In the genomic region with DNA sequence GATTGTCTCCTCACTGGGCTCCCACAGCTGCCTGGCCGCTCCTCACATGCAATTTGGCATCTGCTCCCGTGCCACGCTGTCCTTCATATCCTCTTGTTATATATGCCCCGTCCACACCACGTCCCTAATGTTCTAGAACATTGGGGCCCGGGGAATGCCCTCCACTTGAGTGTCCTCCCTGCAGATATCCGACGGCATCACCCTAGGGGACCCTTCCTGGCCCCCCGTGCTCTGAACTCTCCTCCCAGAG, we compare ENCODE assay signal across 29 cellular contexts.
"Had no signal": no experiment of that assay in that cellular context is flagged by ENCODE, and none has a peak within 500 bp of the region (broad histone marks: within the 10 kb centered on the region; RNA-seq: fewer than 3 reads in every experiment).

No MANE protein-coding gene starts in this region.

- H3K4me3 ChIP-seq: gastrocnemius medialis, heart right ventricle, left lung, mucosa of descending colon, neural progenitor cell, ovary, smooth muscle cell, testis, tibial artery had no signal

- H3K4me1 Mint-ChIP-seq: mesothelial cell of epicardium, naive B cell had no signal

- H3K27ac ChIP-seq: gastrocnemius medialis, heart right ventricle, left lung, neural progenitor cell, ovary, testis, tibial artery had no signal

- H3K4me2 ChIP-seq: neural progenitor cell, smooth muscle cell had no signal

- DNase-seq: cortex of kidney; effector memory CD8-positive, alpha-beta T cell; foreskin fibroblast; gastrocnemius medialis; heart right ventricle; hippocampal formation; left cardiac atrium; left lung; mesenchymal stem cell; mucosa of descending colon; naive B cell; nucleus accumbens; ovary; posterior cingulate gyrus; retina; stimulated activated CD4-positive, alpha-beta T cell treated with anti-CD3 and anti-CD28 coated beads, Interleukin-12 subunit alpha, Interleukin-12 subunit beta, amount 100 ng/mL, for 4 hours; stimulated activated CD4-positive, alpha-beta T cell treated with anti-CD3 and anti-CD28 coated beads, Interleukin-1b, Interleukin-23, amount 100 ng/mL, for 48 hours; stimulated activated CD4-positive, alpha-beta T cell treated with anti-CD3 and anti-CD28 coated beads, Interleukin-4, amount 100 ng/mL, for 1 hour; stimulated activated CD8-positive, alpha-beta memory T cell treated with anti-CD3 and anti-CD28 coated beads, Interleukin-4, amount 100 ng/mL, for 48 hours; stimulated activated naive CD8-positive, alpha-beta T cell treated with anti-CD3 and anti-CD28 coated beads, Interleukin-15, Interleukin-2, amounts not matched to agents 100 U/mL and 50 U/mL, for 24 hours; testis; tibial artery had no signal

- H3K36me3 Mint-ChIP-seq: naive B cell; natural killer cell treated with Interleukin-12 subunit alpha and Interleukin-12 subunit beta and Interleukin-15 and Interleukin-18, amount 100 ng/mL, for 72 hours; type B pancreatic cell had no signal

- H3K9me3 ChIP-seq: gastrocnemius medialis, heart right ventricle, left lung, mucosa of descending colon, ovary, testis, tibial artery had no signal

- H3K27ac Mint-ChIP-seq: mesothelial cell of epicardium; natural killer cell treated with Interleukin-12 subunit alpha and Interleukin-12 subunit beta and Interleukin-15 and Interleukin-18, amount 100 ng/mL, for 72 hours; neural progenitor cell; type B pancreatic cell had no signal

- FAIRE-seq: islet of Langerhans had no signal

- H3K9me3 Mint-ChIP-seq: effector memory CD8-positive, alpha-beta T cell; mesothelial cell of epicardium; naive B cell; natural killer cell treated with Interleukin-12 subunit alpha and Interleukin-12 subunit beta and Interleukin-15 and Interleukin-18, amount 100 ng/mL, for 72 hours; neural progenitor cell; type B pancreatic cell had no signal

- H3K9ac ChIP-seq: neural progenitor cell had no signal

- ATAC-seq: effector memory CD8-positive, alpha-beta T cell; gastrocnemius medialis; heart right ventricle; left cardiac atrium; left lung; mucosa of descending colon; natural killer cell treated with Interleukin-12 subunit alpha and Interleukin-12 subunit beta and Interleukin-15 and Interleukin-18, amount 100 ng/mL, for 72 hours; sciatic nerve; stimulated activated naive CD8-positive, alpha-beta T cell treated with anti-CD3 and anti-CD28 coated beads, Interleukin-15, Interleukin-2, amounts not matched to agents 100 U/mL and 50 U/mL, for 24 hours had no signal

- H3K4me3 Mint-ChIP-seq: effector memory CD8-positive, alpha-beta T cell; mesothelial cell of epicardium; naive B cell; natural killer cell treated with Interleukin-12 subunit alpha and Interleukin-12 subunit beta and Interleukin-15 and Interleukin-18, amount 100 ng/mL, for 72 hours; neural progenitor cell; type B pancreatic cell had no signal

- H3K27me3 ChIP-seq: heart right ventricle, neural progenitor cell, ovary, testis had no signal

- H3K36me3 ChIP-seq: gastrocnemius medialis, left lung, neural progenitor cell, ovary, tibial artery had no signal

- H2AFZ ChIP-seq: neural progenitor cell had no signal

- H3K4me1 ChIP-seq: gastrocnemius medialis, heart right ventricle, left lung, neural progenitor cell, testis, tibial artery had no signal
